ENCODE assay signal across 16 cellular contexts in genomic region chr1:201251851-201252430, GRCh38. TPM values are rescaled to one million over a fixed set of nuclear protein-coding genes. Genes with fewer than 3 reads are reported as not detected.
"Had no signal": no experiment of that assay in that cellular context is flagged by ENCODE, and none has a peak within 500 bp of the region (broad histone marks: within the 10 kb centered on the region; RNA-seq: fewer than 3 reads in every experiment).

No MANE protein-coding gene starts in this region.

- H3K27ac Mint-ChIP-seq: activated CD4-positive, alpha-beta T cell treated with anti-CD3 and anti-CD28 coated beads, Interleukin-2, amount 10 ng/mL, durations not matched to agents 7 days and 5 days; mesothelial cell of epicardium; nephron; T-helper 17 cell had no signal

- H3K4me3 Mint-ChIP-seq: activated CD4-positive, alpha-beta T cell treated with anti-CD3 and anti-CD28 coated beads, Interleukin-2, amount 10 ng/mL, durations not matched to agents 7 days and 5 days; mesothelial cell of epicardium; nephron; stimulated activated naive CD8-positive, alpha-beta T cell treated with anti-CD3 and anti-CD28 coated beads, Interleukin-15, amount 100 ng/mL, for 72 hours; T-helper 17 cell had no signal

- H3K9me3 Mint-ChIP-seq: activated CD4-positive, alpha-beta T cell treated with anti-CD3 and anti-CD28 coated beads, Interleukin-2, amount 10 ng/mL, durations not matched to agents 7 days and 5 days; mesothelial cell of epicardium; nephron; stimulated activated naive CD8-positive, alpha-beta T cell treated with anti-CD3 and anti-CD28 coated beads, Interleukin-15, amount 100 ng/mL, for 72 hours had no signal

- ATAC-seq: heart right ventricle; left lobe of liver; right lobe of liver; stimulated activated naive CD8-positive, alpha-beta T cell treated with anti-CD3 and anti-CD28 coated beads, Interleukin-15, amount 100 ng/mL, for 72 hours; T-helper 17 cell had no signal

- DNase-seq: activated CD4-positive, alpha-beta T cell treated with anti-CD3 and anti-CD28 coated beads, Interleukin-2, amount 10 ng/mL, durations not matched to agents 7 days and 5 days; activated CD4-positive, CD25-positive, alpha-beta regulatory T cell; activated naive CD4-positive, alpha-beta T cell treated with Interleukin-2 at 50 U/mL for 16 hours; activated T-cell treated with anti-CD3 and anti-CD28 coated beads, Interleukin-2, amount 50 U/mL, for 1 hour; cerebellar nuclear complex; foreskin fibroblast; heart right ventricle; stimulated activated CD4-positive, alpha-beta T cell treated with anti-CD3 and anti-CD28 coated beads, Interleukin-1b, Interleukin-23, amount 100 ng/mL, for 48 hours; stimulated activated naive CD8-positive, alpha-beta T cell treated with anti-CD3 and anti-CD28 coated beads, Interleukin-15, amount 100 ng/mL, for 72 hours; SW 1271; T-helper 17 cell; tibial artery had no signal

- H3K27me3 Mint-ChIP-seq: activated CD4-positive, alpha-beta T cell treated with anti-CD3 and anti-CD28 coated beads, Interleukin-2, amount 10 ng/mL, durations not matched to agents 7 days and 5 days; stimulated activated naive CD8-positive, alpha-beta T cell treated with anti-CD3 and anti-CD28 coated beads, Interleukin-15, amount 100 ng/mL, for 72 hours had no signal

- H3K4me1 Mint-ChIP-seq: activated CD4-positive, alpha-beta T cell treated with anti-CD3 and anti-CD28 coated beads, Interleukin-2, amount 10 ng/mL, durations not matched to agents 7 days and 5 days; mesothelial cell of epicardium; stimulated activated naive CD8-positive, alpha-beta T cell treated with anti-CD3 and anti-CD28 coated beads, Interleukin-15, amount 100 ng/mL, for 72 hours had no signal

- H3K36me3 Mint-ChIP-seq: mesothelial cell of epicardium had no signal

RNA-seq across cellular contexts. Expression of gene PKP1, which starts 31.4 kb away (rescaled TPM):
- total RNA-seq: activated CD4-positive, alpha-beta T cell treated with anti-CD3 and anti-CD28 coated beads, Interleukin-2, amount 10 ng/mL, durations not matched to agents 7 days and 5 days; right lobe of liver; T-helper 17 cell had no signal
